Comparison of ENCODE assay signal across 15 cellular contexts in genomic region chr2:147525724-147526489, GRCh38.
DNase-seq lines count a peak whose midpoint lies in the region; FAIRE-seq and TF ChIP-seq lines count a peak whose summit lies in the region.
"Had no signal": no experiment of that assay in that cellular context is flagged by ENCODE, and none has a peak within 500 bp of the region (broad histone marks: within the 10 kb centered on the region; RNA-seq: fewer than 3 reads in every experiment).

No MANE protein-coding gene starts in this region.

- no peak overlapping the region for H3K27ac ChIP-seq in small intestine (ENCODE audit: low read depth in 1 of 2, low read length in 1 of 2)
- no peak overlapping the region for H3K27ac ChIP-seq in substantia nigra (ENCODE audit: low read depth, low read length, poor library complexity, severe bottlenecking)

- DNase-seq in NCI-H2227 treated with DMSO at 0.1 percent for 48 hours (lab: John Stamatoyannopoulos, UW) = peak; percentile 27
- no peak for DNase-seq in NCI-H2227 (lab: John Stamatoyannopoulos, UW; ENCODE audit: unreplicated experiment)
- peak; percentile 83 for DNase-seq in NCI-H345 (lab: John Stamatoyannopoulos, UW)
- peak; percentile 58 for DNase-seq in epithelial cell of esophagus (ENCODE audit: low read depth)
- peak; percentile 5 for DNase-seq in small intestine
- DNase-seq in posterior cingulate gyrus = no peak
- no peak for DNase-seq in GM10266 (ENCODE audit: extremely low spot score)
- DNase-seq in substantia nigra (lab: John Stamatoyannopoulos, UW) = no peak
- DNase-seq: 8988T; activated B cell treated with CpG ODN at 0.5 μM for 24 hours; activated T-cell treated with anti-CD3 and anti-CD28 coated beads, Interleukin-2, amount 50 U/mL, for 4 hours; NCI-H1694 treated with DMSO at 0.1 percent for 48 hours; nephron progenitor cell had no signal

- no peak overlapping the region for H3K4me3 ChIP-seq in epithelial cell of esophagus (ENCODE audit: low read length)
- H3K4me3 ChIP-seq in small intestine (ENCODE audit: low read depth in 1 of 2, low read length in 2 of 2) = no peak overlapping the region

- FAIRE-seq in small intestine (lab: Jason Lieb, UNC) = no peak
- FAIRE-seq: D721Med, endothelial cell of umbilical vein had no signal

- H3K27me3 ChIP-seq in small intestine (ENCODE audit: control insufficient read depth in 2 of 2, insufficient read depth in 2 of 2, low read length in 2 of 2) = no peaks in the 10 kb centered on the region

- no peaks in the 10 kb centered on the region for H3K4me1 ChIP-seq in small intestine (ENCODE audit: control insufficient read depth in 2 of 2, insufficient read depth in 1 of 2, low read depth in 1 of 2, low read length in 1 of 2)

- intact Hi-C loops in posterior cingulate gyrus (cut with DNase I) = no loop called here

- H3K36me3 ChIP-seq in small intestine (ENCODE audit: control insufficient read depth in 2 of 2, insufficient read depth in 2 of 2, low read length in 2 of 2) = no peaks in the 10 kb centered on the region

- no peaks in the 10 kb centered on the region for H3K9me3 ChIP-seq in small intestine (ENCODE audit: control insufficient read depth, low read depth)

- WGBS in small intestine, 3 donors = 20 to 34% (median 24%) methylated on average over 3 of the region's 3 CpGs

- TF ChIP-seq CTCF in epithelial cell of esophagus (IDR thresholded peaks at IDR 0.05; ENCODE audit: insufficient read depth, low read depth, low read length, missing control alignments) (no peak), GM10266 (IDR thresholded peaks at IDR 0.05; ENCODE audit: control insufficient read depth, insufficient read depth, low read depth, missing control alignments) (no peak)

Comparison
In these comparisons a context has a peak if more than half of its experiments do, and no peak if none do; other contexts are left out.
1. DNase-seq: peak in NCI-H2227 treated with DMSO at 0.1 percent for 48 hours (single experiment), NCI-H345 (single experiment), epithelial cell of esophagus (single experiment) and small intestine (single experiment); none in NCI-H2227 (single experiment), posterior cingulate gyrus (0 of 10), GM10266 (single experiment) and substantia nigra (0 of 49).